Comparison of ENCODE assay signal across 11 cellular contexts in the genomic region with DNA sequence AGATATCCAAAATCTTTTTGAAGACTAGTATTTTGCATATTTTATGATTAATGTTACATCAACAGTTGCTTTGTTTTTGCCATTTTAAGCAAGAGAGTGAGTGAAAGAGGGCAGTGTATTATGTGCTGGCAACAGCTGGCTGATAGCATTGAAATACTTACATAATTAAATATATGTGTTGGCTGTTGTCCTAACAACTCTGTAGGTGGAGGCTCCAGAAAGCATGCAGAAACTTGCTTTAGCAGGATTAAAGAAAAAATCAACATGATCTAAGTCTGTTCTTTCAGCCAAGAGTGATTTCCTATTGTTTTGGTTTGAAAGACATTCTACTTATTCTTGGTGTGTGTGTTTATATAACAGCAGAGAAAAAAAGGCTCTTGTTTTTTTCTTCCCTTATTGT.
DNase-seq lines count a peak whose midpoint lies in the region; ATAC-seq, FAIRE-seq and TF ChIP-seq lines count a peak whose summit lies in the region.
"Had no signal": no experiment of that assay in that cellular context is flagged by ENCODE, and none has a peak within 500 bp of the region (broad histone marks: within the 10 kb centered on the region; RNA-seq: fewer than 3 reads in every experiment).

No MANE protein-coding gene starts in this region.

- no peak overlapping the region for H3K4me3 ChIP-seq in SK-N-MC
- H3K4me3 ChIP-seq: heart right ventricle had no signal

- no peak for TF ChIP-seq POLR2A in H54 (IDR thresholded peaks at IDR 0.05; ENCODE audit: low read depth, low read length)

- no peak for ATAC-seq in GM19328 (IDR thresholded peaks at IDR 0.05; ENCODE audit: unreplicated experiment)
- ATAC-seq: HCT116; heart right ventricle; stimulated activated naive CD8-positive, alpha-beta T cell treated with anti-CD3 and anti-CD28 coated beads, Interleukin-15, Interleukin-2, amounts not matched to agents 100 U/mL and 50 U/mL, for 24 hours had no signal

- DNase-seq in COLO829 (ENCODE audit: low spot score) (peak; percentile 79), NCI-H1417 treated with DMSO at 0.1 percent for 48 hours (lab: John Stamatoyannopoulos, UW) (peak; percentile 38), SK-N-MC (ENCODE audit: low read depth, low spot score) (no peak), Ammon's horn (ENCODE audit: low spot score) (no peak), H54 (ENCODE audit: insufficient read length, low spot score) (no peak), mesenteric fat pad (ENCODE audit: low spot score) (no peak)
- DNase-seq: heart right ventricle; stimulated activated naive CD8-positive, alpha-beta T cell treated with anti-CD3 and anti-CD28 coated beads, Interleukin-15, Interleukin-2, amounts not matched to agents 100 U/mL and 50 U/mL, for 24 hours had no signal

- no peaks in the 10 kb centered on the region for H3K9me3 ChIP-seq in SK-N-MC (ENCODE audit: low read depth, low read length)
- H3K9me3 ChIP-seq: heart right ventricle had no signal

- FAIRE-seq in islet of Langerhans (lab: Jason Lieb, UNC) (peak; percentile 21), H54 (lab: Jason Lieb, UNC) (no peak)

- H3K27ac ChIP-seq in SK-N-MC, result peak overlapping the region; percentile 38; the same call in 1 of the 2 replicates
- H3K27ac ChIP-seq: heart right ventricle had no signal

- no peak overlapping the region for H3K9ac ChIP-seq in SK-N-MC (ENCODE audit: insufficient read length)

- H3K36me3 ChIP-seq in SK-N-MC (ENCODE audit: insufficient read depth, low read length), result no peaks in the 10 kb centered on the region
- H3K36me3 ChIP-seq: heart right ventricle had no signal

Comparison
In these comparisons a context has a peak if more than half of its experiments do, and no peak if none do; other contexts are left out.
1. DNase-seq: peak in COLO829 (single experiment) and NCI-H1417 treated with DMSO at 0.1 percent for 48 hours (single experiment); none in SK-N-MC (single experiment), Ammon's horn (single experiment), H54 (single experiment) and mesenteric fat pad (single experiment).